ENCODE assay signal across 32 cellular contexts in genomic region chr7:139568813-139569490, GRCh38. TPM values are rescaled to one million over a fixed set of nuclear protein-coding genes. Genes with fewer than 3 reads are reported as not detected.
"Had no signal": no experiment of that assay in that cellular context is flagged by ENCODE, and none has a peak within 500 bp of the region (broad histone marks: within the 10 kb centered on the region; RNA-seq: fewer than 3 reads in every experiment).

No MANE protein-coding gene starts in this region.

- H2AFZ ChIP-seq: neural progenitor cell had no signal

- H3K4me1 ChIP-seq: colonic mucosa, gastroesophageal sphincter had no signal

- H3K9me3 ChIP-seq: colonic mucosa, gastroesophageal sphincter, thoracic aorta, upper lobe of left lung had no signal

- H3K27ac ChIP-seq: colonic mucosa, gastroesophageal sphincter, neural progenitor cell, thoracic aorta, upper lobe of left lung had no signal

- H3K4me3 Mint-ChIP-seq: activated B cell treated with CpG ODN at 0.5 μM for 24 hours; activated CD8-positive, alpha-beta memory T cell treated with anti-CD3 and anti-CD28 coated beads, Interleukin-2, amount 10 ng/mL, durations not matched to agents 7 days and 5 days; activated CD8-positive, alpha-beta T cell treated with anti-CD3 and anti-CD28 coated beads, Interleukin-2, amount 10 ng/mL, durations not matched to agents 7 days and 5 days; activated naive CD8-positive, alpha-beta T cell; effector memory CD8-positive, alpha-beta T cell; naive thymus-derived CD4-positive, alpha-beta T cell; neural progenitor cell; stimulated activated effector memory CD8-positive, alpha-beta T cell treated with anti-CD3 and anti-CD28 coated beads, Interleukin-12 subunit alpha, Interleukin-12 subunit beta, amount 100 ng/mL, for 72 hours; stimulated activated naive CD8-positive, alpha-beta T cell treated with anti-CD3 and anti-CD28 coated beads, Interleukin-15, Interleukin-2, amounts not matched to agents 100 ng/mL and 50 ng/mL, for 24 hours; T-cell; T-helper 2 cell treated with Interferon-gamma antibody and Interleukin-4, amounts not matched to agents 5 μg/mL and 100 μg/mL, for 36 hours had no signal

- H3K4me2 ChIP-seq: neural progenitor cell had no signal

- H3K9me3 Mint-ChIP-seq: activated B cell treated with CpG ODN at 0.5 μM for 24 hours; activated T-helper 2 cell treated with anti-CD3 and anti-CD28 coated beads, Interferon-gamma antibody, Interleukin-2, Interleukin-4, amounts not matched to agents 10 μg/mL and 5 μg/mL and 100 μg/mL, durations not matched to agents 14 hours and 24 hours and 36 hours; effector memory CD8-positive, alpha-beta T cell; neural progenitor cell; stimulated activated effector memory CD8-positive, alpha-beta T cell treated with anti-CD3 and anti-CD28 coated beads, Interleukin-12 subunit alpha, Interleukin-12 subunit beta, amount 100 ng/mL, for 72 hours; stimulated activated naive CD8-positive, alpha-beta T cell treated with anti-CD3 and anti-CD28 coated beads, Interleukin-15, Interleukin-2, amounts not matched to agents 100 ng/mL and 50 ng/mL, for 24 hours; T-cell; T-helper 2 cell treated with Interferon-gamma antibody and Interleukin-4, amounts not matched to agents 5 μg/mL and 100 μg/mL, for 36 hours had no signal

- ATAC-seq: activated CD8-positive, alpha-beta memory T cell treated with anti-CD3 and anti-CD28 coated beads, Interleukin-2, amount 10 ng/mL, durations not matched to agents 7 days and 5 days; activated CD8-positive, alpha-beta T cell treated with anti-CD3 and anti-CD28 coated beads, Interleukin-2, amount 10 ng/mL, durations not matched to agents 7 days and 5 days; effector memory CD8-positive, alpha-beta T cell; gastroesophageal sphincter; left colon; naive thymus-derived CD4-positive, alpha-beta T cell; right cardiac atrium; stimulated activated effector memory CD8-positive, alpha-beta T cell treated with anti-CD3 and anti-CD28 coated beads, Interleukin-12 subunit alpha, Interleukin-12 subunit beta, amount 100 ng/mL, for 72 hours; T-cell had no signal

- FAIRE-seq: endothelial cell of umbilical vein, kidney had no signal

- H3K9ac ChIP-seq: neural progenitor cell had no signal

- H3K27me3 ChIP-seq: colonic mucosa, dorsolateral prefrontal cortex, gastroesophageal sphincter, neural progenitor cell, upper lobe of left lung had no signal

- H3K36me3 ChIP-seq: colonic mucosa, neural progenitor cell had no signal

- H3K27me3 Mint-ChIP-seq: activated B cell treated with CpG ODN at 0.5 μM for 24 hours; activated CD8-positive, alpha-beta memory T cell treated with anti-CD3 and anti-CD28 coated beads, Interleukin-2, amount 10 ng/mL, durations not matched to agents 7 days and 5 days; activated naive CD8-positive, alpha-beta T cell; effector memory CD8-positive, alpha-beta T cell; naive thymus-derived CD4-positive, alpha-beta T cell; stimulated activated naive CD8-positive, alpha-beta T cell treated with anti-CD3 and anti-CD28 coated beads, Interleukin-15, Interleukin-2, amounts not matched to agents 100 ng/mL and 50 ng/mL, for 24 hours; T-cell had no signal

- H3K4me3 ChIP-seq: colonic mucosa, dorsolateral prefrontal cortex, gastroesophageal sphincter, neural progenitor cell, thoracic aorta, upper lobe of left lung had no signal

- DNase-seq: activated B cell treated with CpG ODN at 0.5 μM for 24 hours; activated CD4-positive, alpha-beta T cell treated with anti-CD3 and anti-CD28 coated beads, Interleukin-2, amount 50 U/mL, for 1 hour; activated CD8-positive, alpha-beta memory T cell treated with anti-CD3 and anti-CD28 coated beads, Interleukin-2, amount 10 ng/mL, durations not matched to agents 7 days and 5 days; activated CD8-positive, alpha-beta T cell treated with anti-CD3 and anti-CD28 coated beads, Interleukin-2, amount 10 ng/mL, durations not matched to agents 7 days and 5 days; activated T-cell treated with anti-CD3 and anti-CD28 coated beads, Interleukin-2, amount 50 U/mL, for 48 hours; anterior cingulate cortex; cerebellar nuclear complex; colonic mucosa; dorsolateral prefrontal cortex; effector memory CD8-positive, alpha-beta T cell; hippocampal formation; kidney; left colon; midbrain; naive thymus-derived CD4-positive, alpha-beta T cell; right cardiac atrium; stimulated activated CD4-positive, alpha-beta T cell treated with anti-CD3 and anti-CD28 coated beads, Interleukin-4, amount 100 ng/mL, for 1 hour; T-cell; upper lobe of left lung had no signal

- H3K27ac Mint-ChIP-seq: activated B cell treated with CpG ODN at 0.5 μM for 24 hours; activated CD8-positive, alpha-beta memory T cell treated with anti-CD3 and anti-CD28 coated beads, Interleukin-2, amount 10 ng/mL, durations not matched to agents 7 days and 5 days; activated naive CD8-positive, alpha-beta T cell; activated T-helper 2 cell treated with anti-CD3 and anti-CD28 coated beads, Interferon-gamma antibody, Interleukin-2, Interleukin-4, amounts not matched to agents 10 μg/mL and 5 μg/mL and 100 μg/mL, durations not matched to agents 14 hours and 24 hours and 36 hours; effector memory CD8-positive, alpha-beta T cell; neural progenitor cell; stimulated activated naive CD8-positive, alpha-beta T cell treated with anti-CD3 and anti-CD28 coated beads, Interleukin-15, Interleukin-2, amounts not matched to agents 100 ng/mL and 50 ng/mL, for 24 hours; T-cell; T-helper 2 cell treated with Interferon-gamma antibody and Interleukin-4, amounts not matched to agents 5 μg/mL and 100 μg/mL, for 36 hours had no signal

- H3K4me1 Mint-ChIP-seq: activated B cell treated with CpG ODN at 0.5 μM for 24 hours; activated CD8-positive, alpha-beta memory T cell treated with anti-CD3 and anti-CD28 coated beads, Interleukin-2, amount 10 ng/mL, durations not matched to agents 7 days and 5 days; stimulated activated effector memory CD8-positive, alpha-beta T cell treated with anti-CD3 and anti-CD28 coated beads, Interleukin-12 subunit alpha, Interleukin-12 subunit beta, amount 100 ng/mL, for 72 hours had no signal

- H3K36me3 Mint-ChIP-seq: activated CD8-positive, alpha-beta memory T cell treated with anti-CD3 and anti-CD28 coated beads, Interleukin-2, amount 10 ng/mL, durations not matched to agents 7 days and 5 days had no signal

RNA-seq across cellular contexts. Expression of gene CLEC2L, which starts 45.5 kb away (rescaled TPM):
- total RNA-seq: activated B cell treated with CpG ODN at 0.5 μM for 24 hours; activated CD8-positive, alpha-beta memory T cell treated with anti-CD3 and anti-CD28 coated beads, Interleukin-2, amount 10 ng/mL, durations not matched to agents 7 days and 5 days; activated CD8-positive, alpha-beta T cell treated with anti-CD3 and anti-CD28 coated beads, Interleukin-2, amount 10 ng/mL, durations not matched to agents 7 days and 5 days; activated T-helper 2 cell treated with anti-CD3 and anti-CD28 coated beads, Interferon-gamma antibody, Interleukin-2, Interleukin-4, amounts not matched to agents 10 μg/mL and 5 μg/mL and 100 μg/mL, durations not matched to agents 14 hours and 24 hours and 36 hours; colonic mucosa; endothelial cell of umbilical vein; fibroblast of lung; fibroblast of villous mesenchyme; kidney; left colon; lower leg skin; naive thymus-derived CD4-positive, alpha-beta T cell; right cardiac atrium; subcutaneous adipose tissue; T-cell; thoracic aorta; upper lobe of left lung had no signal
- polyA plus RNA-seq: endothelial cell of umbilical vein; fibroblast of lung; naive thymus-derived CD4-positive, alpha-beta T cell; right cardiac atrium had no signal
